ENCODE assay signal across 32 cellular contexts in the genomic region with DNA sequence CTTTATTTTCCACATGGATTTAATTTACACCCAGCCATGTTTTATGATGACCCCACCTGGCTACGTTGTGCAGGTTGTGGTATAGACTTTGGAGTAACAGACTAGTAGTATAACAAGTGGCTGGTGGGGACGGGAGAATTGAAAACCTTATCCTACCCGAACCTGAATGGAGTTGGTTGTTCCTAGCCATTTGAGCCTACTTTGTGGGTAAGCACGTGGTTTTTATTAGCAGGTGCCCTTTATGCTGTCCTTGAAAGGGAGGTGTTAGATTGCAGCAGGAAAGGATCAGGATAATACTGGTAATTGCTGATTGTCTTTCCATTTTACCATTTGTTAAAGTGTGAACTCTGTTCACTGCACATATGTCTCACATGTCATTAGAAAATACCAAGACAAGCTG.
"Had no signal": no experiment of that assay in that cellular context is flagged by ENCODE, and none has a peak within 500 bp of the region (broad histone marks: within the 10 kb centered on the region; RNA-seq: fewer than 3 reads in every experiment).

No MANE protein-coding gene starts in this region.

- DNase-seq: activated CD4-positive, alpha-beta memory T cell treated with anti-CD3 and anti-CD28 coated beads for 36 hours; activated CD4-positive, alpha-beta T cell treated with anti-CD3 and anti-CD28 coated beads, Interleukin-2, amount 10 ng/mL, durations not matched to agents 24 days and 14 days; activated CD4-positive, CD25-positive, alpha-beta regulatory T cell treated with anti-CD3 and anti-CD28 coated beads, Interleukin-2, amount 50 U/mL, for 72 hours; activated naive CD4-positive, alpha-beta T cell; activated T-cell treated with anti-CD3 and anti-CD28 coated beads, Interleukin-2, amount 50 U/mL, for 72 hours; endodermal cell; foreskin fibroblast; head of caudate nucleus; hippocampal formation; left cardiac atrium; left ventricle myocardium superior; mammary epithelial cell; naive thymus-derived CD4-positive, alpha-beta T cell; ovary; retina; sigmoid colon; stimulated activated CD4-positive, alpha-beta T cell treated with anti-CD3 and anti-CD28 coated beads, Interleukin-1b, Interleukin-23, amount 100 ng/mL, for 48 hours; stimulated activated CD4-positive, alpha-beta T cell treated with anti-CD3 and anti-CD28 coated beads, Interleukin-4, amount 100 ng/mL, for 4 hours; stimulated activated CD8-positive, alpha-beta memory T cell treated with anti-CD3 and anti-CD28 coated beads, Interleukin-4, amount 100 ng/mL, for 48 hours; stimulated activated naive CD8-positive, alpha-beta T cell treated with anti-CD3 and anti-CD28 coated beads, Interleukin-15, amount 100 ng/mL, for 72 hours; substantia nigra; upper lobe of left lung; WERI-Rb-1 had no signal

- ATAC-seq: activated naive CD4-positive, alpha-beta T cell treated with anti-CD3 and anti-CD28 coated beads, Interleukin-2, amount 50 U/mL, for 72 hours; activated T-cell treated with anti-CD3 and anti-CD28 coated beads, Interleukin-2, amount 50 U/mL, for 72 hours; esophagus mucosa; left cardiac atrium; left ventricle myocardium superior; naive thymus-derived CD4-positive, alpha-beta T cell; stimulated activated memory B cell treated with anti-CD40 and anti-IgM and Interleukin-4, amounts not matched to agents 10 μg/mL and 1 μg/mL and 100 μg/mL, for 72 hours; stimulated activated naive CD8-positive, alpha-beta T cell treated with anti-CD3 and anti-CD28 coated beads, Interleukin-15, amount 100 ng/mL, for 72 hours had no signal

- H3K4me3 Mint-ChIP-seq: activated CD4-positive, alpha-beta memory T cell treated with anti-CD3 and anti-CD28 coated beads for 36 hours; activated CD4-positive, alpha-beta T cell treated with anti-CD3 and anti-CD28 coated beads, Interleukin-2, amount 10 ng/mL, durations not matched to agents 24 days and 14 days; activated T-cell treated with anti-CD3 and anti-CD28 coated beads, Interleukin-2, amount 50 U/mL, for 72 hours; central memory CD8-positive, alpha-beta T cell; dendritic cell treated with granulocyte-macrophage colony-stimulating factor and Interleukin-4, amounts not matched to agents 40 ng/mL and 50 ng/mL, for 4 days; endodermal cell; mesothelial cell of epicardium; naive thymus-derived CD4-positive, alpha-beta T cell; stimulated activated memory B cell treated with anti-CD40 and anti-IgM and Interleukin-4, amounts not matched to agents 10 μg/mL and 1 μg/mL and 100 μg/mL, for 72 hours; stimulated activated naive CD8-positive, alpha-beta T cell treated with anti-CD3 and anti-CD28 coated beads, Interleukin-15, amount 100 ng/mL, for 72 hours had no signal

- H3K4me1 Mint-ChIP-seq: endodermal cell; mesothelial cell of epicardium; stimulated activated memory B cell treated with anti-CD40 and anti-IgM and Interleukin-4, amounts not matched to agents 10 μg/mL and 1 μg/mL and 100 μg/mL, for 72 hours; stimulated activated naive CD8-positive, alpha-beta T cell treated with anti-CD3 and anti-CD28 coated beads, Interleukin-15, amount 100 ng/mL, for 72 hours had no signal

- FAIRE-seq: bronchial epithelial cell, keratinocyte, TTC549 had no signal

- H3K27me3 Mint-ChIP-seq: activated CD4-positive, alpha-beta memory T cell treated with anti-CD3 and anti-CD28 coated beads for 36 hours; activated CD4-positive, alpha-beta T cell treated with anti-CD3 and anti-CD28 coated beads, Interleukin-2, amount 10 ng/mL, durations not matched to agents 24 days and 14 days; central memory CD8-positive, alpha-beta T cell; dendritic cell treated with granulocyte-macrophage colony-stimulating factor and Interleukin-4, amounts not matched to agents 40 ng/mL and 50 ng/mL, for 4 days; naive thymus-derived CD4-positive, alpha-beta T cell; stimulated activated memory B cell treated with anti-CD40 and anti-IgM and Interleukin-4, amounts not matched to agents 10 μg/mL and 1 μg/mL and 100 μg/mL, for 72 hours; stimulated activated naive CD8-positive, alpha-beta T cell treated with anti-CD3 and anti-CD28 coated beads, Interleukin-15, amount 100 ng/mL, for 72 hours had no signal

- H3K9me3 Mint-ChIP-seq: activated CD4-positive, alpha-beta memory T cell treated with anti-CD3 and anti-CD28 coated beads for 36 hours; activated CD4-positive, alpha-beta T cell treated with anti-CD3 and anti-CD28 coated beads, Interleukin-2, amount 10 ng/mL, durations not matched to agents 24 days and 14 days; activated naive CD4-positive, alpha-beta T cell treated with anti-CD3 and anti-CD28 coated beads, Interleukin-2, amount 50 U/mL, for 72 hours; activated T-cell treated with anti-CD3 and anti-CD28 coated beads, Interleukin-2, amount 50 U/mL, for 72 hours; central memory CD8-positive, alpha-beta T cell; dendritic cell treated with granulocyte-macrophage colony-stimulating factor and Interleukin-4, amounts not matched to agents 40 ng/mL and 50 ng/mL, for 4 days; endodermal cell; mesothelial cell of epicardium; naive thymus-derived CD4-positive, alpha-beta T cell; stimulated activated memory B cell treated with anti-CD40 and anti-IgM and Interleukin-4, amounts not matched to agents 10 μg/mL and 1 μg/mL and 100 μg/mL, for 72 hours; stimulated activated naive CD8-positive, alpha-beta T cell treated with anti-CD3 and anti-CD28 coated beads, Interleukin-15, amount 100 ng/mL, for 72 hours had no signal

- H3K27ac Mint-ChIP-seq: activated CD4-positive, alpha-beta memory T cell treated with anti-CD3 and anti-CD28 coated beads for 36 hours; activated CD4-positive, alpha-beta T cell treated with anti-CD3 and anti-CD28 coated beads, Interleukin-2, amount 10 ng/mL, durations not matched to agents 24 days and 14 days; dendritic cell treated with granulocyte-macrophage colony-stimulating factor and Interleukin-4, amounts not matched to agents 40 ng/mL and 50 ng/mL, for 4 days; endodermal cell; mesothelial cell of epicardium; naive thymus-derived CD4-positive, alpha-beta T cell; stimulated activated memory B cell treated with anti-CD40 and anti-IgM and Interleukin-4, amounts not matched to agents 10 μg/mL and 1 μg/mL and 100 μg/mL, for 72 hours had no signal
